Comparison of ENCODE assay signal across 29 cellular contexts in genomic region chr5:78890663-78891379, GRCh38.
DNase-seq lines count a peak whose midpoint lies in the region; ATAC-seq, FAIRE-seq and TF ChIP-seq lines count a peak whose summit lies in the region.
"Had no signal": no experiment of that assay in that cellular context is flagged by ENCODE, and none has a peak within 500 bp of the region (broad histone marks: within the 10 kb centered on the region; RNA-seq: fewer than 3 reads in every experiment).

No MANE protein-coding gene starts in this region.

- TF ChIP-seq RAD21 in HepG2 (CRISPR knock-in tag; IDR thresholded peaks at IDR 0.05): no peak

- H3K4me3 ChIP-seq in HepG2 (replicated peaks in 1 of 3; ENCODE audit: insufficient read depth in 1 of 3, low read depth in 2 of 3, low read length in 3 of 3) (no peak overlapping the region), right lobe of liver (no peak overlapping the region)
- H3K4me3 ChIP-seq: BLaER1, GM12878 had no signal

- no TSS peak for BruUV-seq in HepG2 (replicated peaks; lab: Mats Ljungman, UMichigan)

- peaks cover 36% of the 10 kb centered on the region for H3K4me1 Mint-ChIP-seq in chondrocyte (ENCODE audit: low read depth)
- H3K4me1 Mint-ChIP-seq in activated T-helper 1 cell treated with anti-CD3 and anti-CD28 coated beads, Interleukin-12 subunit alpha, Interleukin-12 subunit beta, Interleukin-2, Interleukin-4 antibody, amounts not matched to agents 30 ng/mL and 10 ng/mL and 1 ng/mL, durations not matched to agents 14 hours and 24 hours and 36 hours (ENCODE audit: low read depth): peaks cover 24% of the 10 kb centered on the region

- H3K27ac Mint-ChIP-seq in chondrocyte (ENCODE audit: unreplicated experiment): peak overlapping the region; percentile 38
- no peak overlapping the region for H3K27ac Mint-ChIP-seq in activated T-helper 1 cell treated with anti-CD3 and anti-CD28 coated beads, Interleukin-12 subunit alpha, Interleukin-12 subunit beta, Interleukin-2, Interleukin-4 antibody, amounts not matched to agents 30 ng/mL and 10 ng/mL and 1 ng/mL, durations not matched to agents 14 hours and 24 hours and 36 hours
- H3K27ac Mint-ChIP-seq: CD14-positive monocyte; CD4-positive, alpha-beta memory T cell had no signal

- POLR2A ChIA-PET in HepG2 (lab: Yijun Ruan, JAX): no interaction called here

- no peaks in the 10 kb centered on the region for H4K20me1 ChIP-seq in HepG2 (ENCODE audit: insufficient read depth, low read length)
- H4K20me1 ChIP-seq: BLaER1 had no signal

- no peak overlapping the region for H3K4me3 Mint-ChIP-seq in chondrocyte (ENCODE audit: unreplicated experiment)
- H3K4me3 Mint-ChIP-seq in activated T-helper 1 cell treated with anti-CD3 and anti-CD28 coated beads, Interleukin-12 subunit alpha, Interleukin-12 subunit beta, Interleukin-2, Interleukin-4 antibody, amounts not matched to agents 30 ng/mL and 10 ng/mL and 1 ng/mL, durations not matched to agents 14 hours and 24 hours and 36 hours: no peak overlapping the region
- H3K4me3 Mint-ChIP-seq: CD14-positive monocyte; CD4-positive, alpha-beta memory T cell; CD4-positive, CD25-positive, alpha-beta regulatory T cell; CD8-positive, alpha-beta memory T cell had no signal

- WGBS in HepG2 (ENCODE audit: low lambda C conversion rate): 80% methylated on average over 3 of the region's 3 CpGs
- WGBS in right lobe of liver (ENCODE audit: insufficient coverage, low coverage, low lambda C conversion rate, missing lambda C conversion rate): 34% methylated on average over 3 of the region's 3 CpGs

- H3K79me2 ChIP-seq in HepG2 (ENCODE audit: insufficient read depth, low read length): no peaks in the 10 kb centered on the region

- no peaks in the 10 kb centered on the region for H3K36me3 Mint-ChIP-seq in chondrocyte (ENCODE audit: low read depth)
- peaks cover 2% of the 10 kb centered on the region for H3K36me3 Mint-ChIP-seq in activated T-helper 1 cell treated with anti-CD3 and anti-CD28 coated beads, Interleukin-12 subunit alpha, Interleukin-12 subunit beta, Interleukin-2, Interleukin-4 antibody, amounts not matched to agents 30 ng/mL and 10 ng/mL and 1 ng/mL, durations not matched to agents 14 hours and 24 hours and 36 hours (ENCODE audit: low read depth)

- in situ Hi-C loops in HepG2 (cut with HindIII; ENCODE audit: extremely low pct_ligation_motif_present, low pct_unique_long_range_greater_than_20kb): loop anchor here (10.0 kb wide), 1 partner anchor 244 kb away; no protein-coding TSS in a partner anchor

- CTCF ChIA-PET in HepG2 (lab: Yijun Ruan, JAX; ENCODE audit: low intra/inter-chr PET ratio, low total read pairs): no interaction called here

- TF ChIP-seq EP300 in HepG2 (IDR thresholded peaks at IDR 0.05; ENCODE audit: low read depth in 2 of 2, low read length in 2 of 2) (no peak), HepG2 (CRISPR knock-in tag; IDR thresholded peaks at IDR 0.05; ENCODE audit: borderline replicate concordance) (no peak)

- H3K27me3 Mint-ChIP-seq in chondrocyte (ENCODE audit: low read depth): no peaks in the 10 kb centered on the region
- H3K27me3 Mint-ChIP-seq in activated T-helper 1 cell treated with anti-CD3 and anti-CD28 coated beads, Interleukin-12 subunit alpha, Interleukin-12 subunit beta, Interleukin-2, Interleukin-4 antibody, amounts not matched to agents 30 ng/mL and 10 ng/mL and 1 ng/mL, durations not matched to agents 14 hours and 24 hours and 36 hours (ENCODE audit: insufficient read depth): peaks cover 12% of the 10 kb centered on the region
- H3K27me3 Mint-ChIP-seq: CD4-positive, alpha-beta memory T cell; CD4-positive, CD25-positive, alpha-beta regulatory T cell; CD8-positive, alpha-beta memory T cell had no signal

- no peak overlapping the region for H2AFZ ChIP-seq in HepG2 (ENCODE audit: low read length)

- H3K4me1 ChIP-seq in HepG2 (ENCODE audit: insufficient read depth, low read length): peaks cover 13% of the 10 kb centered on the region
- no peaks in the 10 kb centered on the region for H3K4me1 ChIP-seq in right lobe of liver

- TF ChIP-seq CTCF in chondrocyte (IDR thresholded peaks at IDR 0.05): no peak
- TF ChIP-seq CTCF in HepG2 (CRISPR knock-in tag; IDR thresholded peaks at IDR 0.05): no peak
- no peak for TF ChIP-seq CTCF in right lobe of liver (IDR thresholded peaks at IDR 0.05)

- H3K9me3 ChIP-seq in HepG2 (ENCODE audit: low read length) (no peaks in the 10 kb centered on the region), right lobe of liver (no peaks in the 10 kb centered on the region)
- H3K9me3 ChIP-seq: BE2C, BLaER1 had no signal

- DNase-seq in chondrocyte (ENCODE audit: low spot score): no peak
- no peak for DNase-seq in HepG2 (ENCODE audit: low spot score)
- no peak for DNase-seq in right lobe of liver
- DNase-seq in SIG-M5 treated with dmso at 0.1 percent for 504 hours (lab: John Stamatoyannopoulos, UW; ENCODE audit: unreplicated experiment): no peak
- DNase-seq in activated T-helper 1 cell treated with anti-CD3 and anti-CD28 coated beads, Interleukin-12 subunit alpha, Interleukin-12 subunit beta, Interleukin-2, Interleukin-4 antibody, amounts not matched to agents 30 ng/mL and 10 ng/mL and 1 ng/mL, durations not matched to agents 14 hours and 24 hours and 36 hours (ENCODE audit: low spot score): no peak
- DNase-seq: 8988T; ACHN; BE2C; C1 segment of cervical spinal cord; CD4-positive, alpha-beta memory T cell; CD4-positive, CD25-positive, alpha-beta regulatory T cell; CD8-positive, alpha-beta memory T cell; COR-L47; DMS 273 treated with DMSO at 0.1 percent for 48 hours; DMS153; DMS53; DMS79; DND-41; EL; GDM1 had no signal

- intact Hi-C loops in HepG2 (cut with micrococcal nuclease; ENCODE audit: unreplicated experiment): loop anchor here (10.0 kb wide), 1 partner anchor 244 kb away; no protein-coding TSS in a partner anchor
- intact Hi-C loops in right lobe of liver (cut with DNase I): no loop called here
- intact Hi-C loops in activated T-helper 1 cell treated with anti-CD3 and anti-CD28 coated beads, Interleukin-12 subunit alpha, Interleukin-12 subunit beta, Interleukin-2, Interleukin-4 antibody, amounts not matched to agents 30 ng/mL and 10 ng/mL and 1 ng/mL, durations not matched to agents 14 hours and 24 hours and 36 hours (cut with micrococcal nuclease): no loop called here

- H3K9ac ChIP-seq in HepG2 (ENCODE audit: insufficient read depth, low read depth, low read length): no peak overlapping the region
- H3K9ac ChIP-seq: BLaER1 had no signal

- TF ChIP-seq POLR2A in HepG2 (IDR thresholded peaks at IDR 0.05; ENCODE audit: insufficient read depth in 1 of 2, low read depth in 2 of 2, low read length in 2 of 2) (no peak), right lobe of liver (IDR thresholded peaks at IDR 0.05) (no peak)

- H3K36me3 ChIP-seq in HepG2 (replicated peaks in 1 of 2; ENCODE audit: control insufficient read depth in 1 of 2, insufficient read depth in 2 of 2, low read length in 2 of 2): peaks cover 7 to 26% of the 10 kb centered on the region in 2 experiments; a peak in 4 of 5 replicates
- no peaks in the 10 kb centered on the region for H3K36me3 ChIP-seq in right lobe of liver
- H3K36me3 ChIP-seq: BE2C, BLaER1 had no signal

- ATAC-seq in HepG2: no peak
- peak in 3 of 4 donors; percentile 46 to 63 (median 54) for ATAC-seq in right lobe of liver
- ATAC-seq in GM19328 (IDR thresholded peaks at IDR 0.05; ENCODE audit: unreplicated experiment): no peak
- no peak for ATAC-seq in HG02623 (IDR thresholded peaks at IDR 0.05; ENCODE audit: unreplicated experiment)
- ATAC-seq: GM12878 had no signal

- H3K9me3 Mint-ChIP-seq in chondrocyte (ENCODE audit: low read depth): peaks cover 3% of the 10 kb centered on the region
- no peaks in the 10 kb centered on the region for H3K9me3 Mint-ChIP-seq in activated T-helper 1 cell treated with anti-CD3 and anti-CD28 coated beads, Interleukin-12 subunit alpha, Interleukin-12 subunit beta, Interleukin-2, Interleukin-4 antibody, amounts not matched to agents 30 ng/mL and 10 ng/mL and 1 ng/mL, durations not matched to agents 14 hours and 24 hours and 36 hours
- H3K9me3 Mint-ChIP-seq: CD4-positive, alpha-beta memory T cell; CD4-positive, CD25-positive, alpha-beta regulatory T cell; CD8-positive, alpha-beta memory T cell had no signal

- FAIRE-seq in HepG2 (lab: Jason Lieb, UNC): no peak
- FAIRE-seq: A204.1, GM12878, GM12892, GM18507, GM19239 had no signal

- no peaks in the 10 kb centered on the region for H3K27me3 ChIP-seq in HepG2 (ENCODE audit: control insufficient read depth in 1 of 2, insufficient read depth in 2 of 2, low read length in 2 of 2)
- H3K27me3 ChIP-seq in right lobe of liver: no peaks in the 10 kb centered on the region
- H3K27me3 ChIP-seq: BE2C, BLaER1 had no signal

- H3K27ac ChIP-seq in HepG2 (ENCODE audit: extremely low read length, insufficient read depth, low read length) (no peak overlapping the region), right lobe of liver (no peak overlapping the region)
- H3K27ac ChIP-seq: BLaER1 had no signal

- no peak overlapping the region for H3K4me2 ChIP-seq in HepG2 (ENCODE audit: low read depth, low read length)
- H3K4me2 ChIP-seq: BLaER1 had no signal

TF ChIP-seq in HepG2, 621 proteins besides CTCF, POLR2A, EP300 and RAD21:
- no peak for TF ChIP-seq SOX13 (IDR thresholded peaks at IDR 0.05)
- TF ChIP-seq SOX13 (CRISPR knock-in tag; conservative IDR thresholded peaks at IDR 0.05 in 1 of 2, IDR thresholded peaks at IDR 0.05 in 1 of 2): peak in 1 of 2 experiments; percentile 75; a peak in 2 of 4 replicates
- peak; percentile 54; the same call in 1 of the 2 replicates for TF ChIP-seq PPARG (CRISPR knock-in tag; conservative IDR thresholded peaks at IDR 0.05)
- TF ChIP-seq SOX5 (CRISPR knock-in tag; IDR thresholded peaks at IDR 0.05; ENCODE audit: borderline replicate concordance): peak; percentile 60; the same call in 1 of the 2 replicates
- no peak for TF ChIP-seq SP140L (CRISPR knock-in tag; IDR thresholded peaks at IDR 0.05; ENCODE audit: borderline replicate concordance)
- no peak for TF ChIP-seq JARID2 (CRISPR knock-in tag; IDR thresholded peaks at IDR 0.05; ENCODE audit: insufficient replicate concordance)
- TF ChIP-seq SOX6 (IDR thresholded peaks at IDR 0.05): no peak
- peak; percentile 51 for TF ChIP-seq SOX6 (CRISPR knock-in tag; IDR thresholded peaks at IDR 0.05)

Comparison
In these comparisons a context has a peak if more than half of its experiments do, and no peak if none do; other contexts are left out.
1. ATAC-seq: peak in right lobe of liver (3 of 4); none in HepG2 (single experiment), GM19328 (single experiment) and HG02623 (single experiment).